1 cellular context compared by ENCODE assay signal in the genomic region with DNA sequence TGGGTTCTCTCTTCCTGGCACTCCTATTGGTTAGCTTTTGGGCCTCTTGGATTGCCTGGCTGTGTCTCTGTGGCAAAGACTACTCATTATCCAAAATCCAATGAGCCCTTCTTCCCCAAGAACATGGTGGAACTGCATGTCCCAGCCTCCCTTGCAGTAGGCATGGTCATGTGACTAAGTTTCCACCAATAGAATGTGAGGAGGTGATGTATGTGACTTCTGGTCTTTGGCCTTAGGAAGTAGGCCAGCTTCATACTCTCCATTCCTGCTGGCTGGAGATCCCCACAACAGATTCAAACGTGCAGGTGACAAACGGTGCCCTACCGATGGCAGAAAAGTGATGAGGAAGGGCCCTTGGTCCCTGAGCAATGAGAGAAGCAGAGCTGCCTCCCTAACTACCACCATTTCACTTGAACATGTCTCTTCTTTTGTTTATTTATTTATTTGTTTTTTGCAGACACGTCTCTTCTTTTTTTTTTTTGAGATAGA.
TF ChIP-seq lines count a peak whose summit lies in the region.

No MANE protein-coding gene starts in this region.

TF ChIP-seq in GM12878, 131 proteins besides CTCF, POLR2A, EP300 and RAD21:
- peak; percentile 61; the same call in 1 of the 2 replicates for TF ChIP-seq EED (IDR thresholded peaks at IDR 0.05; ENCODE audit: low read depth)
- no peak; the same call in 1 of the 2 replicates for TF ChIP-seq NBN (IDR thresholded peaks at IDR 0.05)
- 0 out of 2 replicates have a peak, but pooled peaks have one; percentile 8 for TF ChIP-seq GATAD2B (conservative IDR thresholded peaks at IDR 0.05; ENCODE audit: low read depth)
- TF ChIP-seq MYC (IDR thresholded peaks at IDR 0.05; ENCODE audit: insufficient read depth, insufficient read length, insufficient replicate concordance, low read length, severe bottlenecking) = no peak
- no peak for TF ChIP-seq HDAC6 (IDR thresholded peaks at IDR 0.05; ENCODE audit: unreplicated experiment)
- TF ChIP-seq, protein P1, sequence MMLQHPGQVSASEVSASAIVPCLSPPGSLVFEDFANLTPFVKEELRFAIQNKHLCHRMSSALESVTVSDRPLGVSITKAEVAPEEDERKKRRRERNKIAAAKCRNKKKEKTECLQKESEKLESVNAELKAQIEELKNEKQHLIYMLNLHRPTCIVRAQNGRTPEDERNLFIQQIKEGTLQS (IDR thresholded peaks at IDR 0.05; ENCODE audit: borderline replicate concordance, extremely low read depth, low read depth, low read length) = peak; percentile 76; the same call in 1 of the 2 replicates
- TF ChIP-seq, protein P2, sequence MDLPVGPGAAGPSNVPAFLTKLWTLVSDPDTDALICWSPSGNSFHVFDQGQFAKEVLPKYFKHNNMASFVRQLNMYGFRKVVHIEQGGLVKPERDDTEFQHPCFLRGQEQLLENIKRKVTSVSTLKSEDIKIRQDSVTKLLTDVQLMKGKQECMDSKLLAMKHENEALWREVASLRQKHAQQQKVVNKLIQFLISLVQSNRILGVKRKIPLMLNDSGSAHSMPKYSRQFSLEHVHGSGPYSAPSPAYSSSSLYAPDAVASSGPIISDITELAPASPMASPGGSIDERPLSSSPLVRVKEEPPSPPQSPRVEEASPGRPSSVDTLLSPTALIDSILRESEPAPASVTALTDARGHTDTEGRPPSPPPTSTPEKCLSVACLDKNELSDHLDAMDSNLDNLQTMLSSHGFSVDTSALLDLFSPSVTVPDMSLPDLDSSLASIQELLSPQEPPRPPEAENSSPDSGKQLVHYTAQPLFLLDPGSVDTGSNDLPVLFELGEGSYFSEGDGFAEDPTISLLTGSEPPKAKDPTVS (IDR thresholded peaks at IDR 0.05; ENCODE audit: low read depth, low read length) = no peak
- peak; percentile 49 for TF ChIP-seq IKZF1 (conservative IDR thresholded peaks at IDR 0.05)
- TF ChIP-seq FOS (IDR thresholded peaks at IDR 0.05; ENCODE audit: borderline replicate concordance, extremely low read depth, insufficient read length) = peak; percentile 7
- TF ChIP-seq CREM (IDR thresholded peaks at IDR 0.05; ENCODE audit: low read depth) = peak; percentile 58; the same call in 1 of the 2 replicates
- TF ChIP-seq, protein P3, sequence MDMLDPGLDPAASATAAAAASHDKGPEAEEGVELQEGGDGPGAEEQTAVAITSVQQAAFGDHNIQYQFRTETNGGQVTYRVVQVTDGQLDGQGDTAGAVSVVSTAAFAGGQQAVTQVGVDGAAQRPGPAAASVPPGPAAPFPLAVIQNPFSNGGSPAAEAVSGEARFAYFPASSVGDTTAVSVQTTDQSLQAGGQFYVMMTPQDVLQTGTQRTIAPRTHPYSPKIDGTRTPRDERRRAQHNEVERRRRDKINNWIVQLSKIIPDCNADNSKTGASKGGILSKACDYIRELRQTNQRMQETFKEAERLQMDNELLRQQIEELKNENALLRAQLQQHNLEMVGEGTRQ (IDR thresholded peaks at IDR 0.05; ENCODE audit: borderline replicate concordance, low read depth, low read length) = peak; percentile 79
- TF ChIP-seq, protein P4, sequence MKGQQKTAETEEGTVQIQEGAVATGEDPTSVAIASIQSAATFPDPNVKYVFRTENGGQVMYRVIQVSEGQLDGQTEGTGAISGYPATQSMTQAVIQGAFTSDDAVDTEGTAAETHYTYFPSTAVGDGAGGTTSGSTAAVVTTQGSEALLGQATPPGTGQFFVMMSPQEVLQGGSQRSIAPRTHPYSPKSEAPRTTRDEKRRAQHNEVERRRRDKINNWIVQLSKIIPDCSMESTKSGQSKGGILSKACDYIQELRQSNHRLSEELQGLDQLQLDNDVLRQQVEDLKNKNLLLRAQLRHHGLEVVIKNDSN (IDR thresholded peaks at IDR 0.05; ENCODE audit: borderline replicate concordance, extremely low read length, insufficient read depth, low read depth, low read length) = peak; percentile 86
- TF ChIP-seq, protein P5, sequence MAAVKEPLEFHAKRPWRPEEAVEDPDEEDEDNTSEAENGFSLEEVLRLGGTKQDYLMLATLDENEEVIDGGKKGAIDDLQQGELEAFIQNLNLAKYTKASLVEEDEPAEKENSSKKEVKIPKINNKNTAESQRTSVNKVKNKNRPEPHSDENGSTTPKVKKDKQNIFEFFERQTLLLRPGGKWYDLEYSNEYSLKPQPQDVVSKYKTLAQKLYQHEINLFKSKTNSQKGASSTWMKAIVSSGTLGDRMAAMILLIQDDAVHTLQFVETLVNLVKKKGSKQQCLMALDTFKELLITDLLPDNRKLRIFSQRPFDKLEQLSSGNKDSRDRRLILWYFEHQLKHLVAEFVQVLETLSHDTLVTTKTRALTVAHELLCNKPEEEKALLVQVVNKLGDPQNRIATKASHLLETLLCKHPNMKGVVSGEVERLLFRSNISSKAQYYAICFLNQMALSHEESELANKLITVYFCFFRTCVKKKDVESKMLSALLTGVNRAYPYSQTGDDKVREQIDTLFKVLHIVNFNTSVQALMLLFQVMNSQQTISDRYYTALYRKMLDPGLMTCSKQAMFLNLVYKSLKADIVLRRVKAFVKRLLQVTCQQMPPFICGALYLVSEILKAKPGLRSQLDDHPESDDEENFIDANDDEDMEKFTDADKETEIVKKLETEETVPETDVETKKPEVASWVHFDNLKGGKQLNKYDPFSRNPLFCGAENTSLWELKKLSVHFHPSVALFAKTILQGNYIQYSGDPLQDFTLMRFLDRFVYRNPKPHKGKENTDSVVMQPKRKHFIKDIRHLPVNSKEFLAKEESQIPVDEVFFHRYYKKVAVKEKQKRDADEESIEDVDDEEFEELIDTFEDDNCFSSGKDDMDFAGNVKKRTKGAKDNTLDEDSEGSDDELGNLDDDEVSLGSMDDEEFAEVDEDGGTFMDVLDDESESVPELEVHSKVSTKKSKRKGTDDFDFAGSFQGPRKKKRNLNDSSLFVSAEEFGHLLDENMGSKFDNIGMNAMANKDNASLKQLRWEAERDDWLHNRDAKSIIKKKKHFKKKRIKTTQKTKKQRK (IDR thresholded peaks at IDR 0.05; ENCODE audit: low read depth, low read length) = no peak
- peak; percentile 97 for TF ChIP-seq RAD51 (IDR thresholded peaks at IDR 0.05)
- peak; percentile 66; the same call in 1 of the 2 replicates for TF ChIP-seq NR2C1 (IDR thresholded peaks at IDR 0.05)
- 0 out of 2 replicates have a peak, but pooled peaks have one; percentile 50 for TF ChIP-seq HDGF (IDR thresholded peaks at IDR 0.05)
- TF ChIP-seq, protein P6, sequence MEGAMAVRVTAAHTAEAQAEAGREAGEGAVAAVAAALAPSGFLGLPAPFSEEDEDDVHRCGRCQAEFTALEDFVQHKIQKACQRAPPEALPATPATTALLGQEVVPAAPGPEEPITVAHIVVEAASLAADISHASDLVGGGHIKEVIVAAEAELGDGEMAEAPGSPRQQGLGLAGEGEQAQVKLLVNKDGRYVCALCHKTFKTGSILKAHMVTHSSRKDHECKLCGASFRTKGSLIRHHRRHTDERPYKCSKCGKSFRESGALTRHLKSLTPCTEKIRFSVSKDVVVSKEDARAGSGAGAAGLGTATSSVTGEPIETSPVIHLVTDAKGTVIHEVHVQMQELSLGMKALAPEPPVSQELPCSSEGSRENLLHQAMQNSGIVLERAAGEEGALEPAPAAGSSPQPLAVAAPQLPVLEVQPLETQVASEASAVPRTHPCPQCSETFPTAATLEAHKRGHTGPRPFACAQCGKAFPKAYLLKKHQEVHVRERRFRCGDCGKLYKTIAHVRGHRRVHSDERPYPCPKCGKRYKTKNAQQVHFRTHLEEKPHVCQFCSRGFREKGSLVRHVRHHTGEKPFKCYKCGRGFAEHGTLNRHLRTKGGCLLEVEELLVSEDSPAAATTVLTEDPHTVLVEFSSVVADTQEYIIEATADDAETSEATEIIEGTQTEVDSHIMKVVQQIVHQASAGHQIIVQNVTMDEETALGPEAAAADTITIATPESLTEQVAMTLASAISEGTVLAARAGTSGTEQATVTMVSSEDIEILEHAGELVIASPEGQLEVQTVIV (IDR thresholded peaks at IDR 0.05; ENCODE audit: borderline replicate concordance, partially characterized antibody) = no peak
- peak; percentile 66; the same call in 1 of the 2 replicates for TF ChIP-seq CREB1 (IDR thresholded peaks at IDR 0.05; ENCODE audit: low read depth)
- no peak for TF ChIP-seq SMC3 (IDR thresholded peaks at IDR 0.05; ENCODE audit: borderline replicate concordance, low read length)
- TF ChIP-seq, protein P7, sequence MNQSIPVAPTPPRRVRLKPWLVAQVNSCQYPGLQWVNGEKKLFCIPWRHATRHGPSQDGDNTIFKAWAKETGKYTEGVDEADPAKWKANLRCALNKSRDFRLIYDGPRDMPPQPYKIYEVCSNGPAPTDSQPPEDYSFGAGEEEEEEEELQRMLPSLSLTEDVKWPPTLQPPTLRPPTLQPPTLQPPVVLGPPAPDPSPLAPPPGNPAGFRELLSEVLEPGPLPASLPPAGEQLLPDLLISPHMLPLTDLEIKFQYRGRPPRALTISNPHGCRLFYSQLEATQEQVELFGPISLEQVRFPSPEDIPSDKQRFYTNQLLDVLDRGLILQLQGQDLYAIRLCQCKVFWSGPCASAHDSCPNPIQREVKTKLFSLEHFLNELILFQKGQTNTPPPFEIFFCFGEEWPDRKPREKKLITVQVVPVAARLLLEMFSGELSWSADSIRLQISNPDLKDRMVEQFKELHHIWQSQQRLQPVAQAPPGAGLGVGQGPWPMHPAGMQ (IDR thresholded peaks at IDR 0.05; ENCODE audit: borderline replicate concordance) = no peak
- no peak for TF ChIP-seq NR2C2 (IDR thresholded peaks at IDR 0.05; ENCODE audit: borderline replicate concordance, control insufficient read depth, insufficient read length, low read depth)
- TF ChIP-seq BACH1 (IDR thresholded peaks at IDR 0.05; ENCODE audit: borderline replicate concordance) = no peak
- peak; percentile 80 for TF ChIP-seq SIX5 (IDR thresholded peaks at IDR 0.05; ENCODE audit: low read depth, low read length, severe bottlenecking)
- TF ChIP-seq, protein P8, sequence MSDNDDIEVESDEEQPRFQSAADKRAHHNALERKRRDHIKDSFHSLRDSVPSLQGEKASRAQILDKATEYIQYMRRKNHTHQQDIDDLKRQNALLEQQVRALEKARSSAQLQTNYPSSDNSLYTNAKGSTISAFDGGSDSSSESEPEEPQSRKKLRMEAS (IDR thresholded peaks at IDR 0.05; ENCODE audit: low read depth, low read length) = no peak
- TF ChIP-seq SMARCA5 (IDR thresholded peaks at IDR 0.05) = peak; percentile 54; the same call in 1 of the 2 replicates
- no peak for TF ChIP-seq PML (IDR thresholded peaks at IDR 0.05; ENCODE audit: low read length)
- TF ChIP-seq, protein P9, sequence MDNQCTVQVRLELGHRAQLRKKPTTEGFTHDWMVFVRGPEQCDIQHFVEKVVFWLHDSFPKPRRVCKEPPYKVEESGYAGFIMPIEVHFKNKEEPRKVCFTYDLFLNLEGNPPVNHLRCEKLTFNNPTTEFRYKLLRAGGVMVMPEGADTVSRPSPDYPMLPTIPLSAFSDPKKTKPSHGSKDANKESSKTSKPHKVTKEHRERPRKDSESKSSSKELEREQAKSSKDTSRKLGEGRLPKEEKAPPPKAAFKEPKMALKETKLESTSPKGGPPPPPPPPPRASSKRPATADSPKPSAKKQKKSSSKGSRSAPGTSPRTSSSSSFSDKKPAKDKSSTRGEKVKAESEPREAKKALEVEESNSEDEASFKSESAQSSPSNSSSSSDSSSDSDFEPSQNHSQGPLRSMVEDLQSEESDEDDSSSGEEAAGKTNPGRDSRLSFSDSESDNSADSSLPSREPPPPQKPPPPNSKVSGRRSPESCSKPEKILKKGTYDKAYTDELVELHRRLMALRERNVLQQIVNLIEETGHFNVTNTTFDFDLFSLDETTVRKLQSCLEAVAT (IDR thresholded peaks at IDR 0.05) = peak; percentile 70
- TF ChIP-seq JUND (IDR thresholded peaks at IDR 0.05; ENCODE audit: low read depth, low read length) = no peak
- TF ChIP-seq CHD4 (IDR thresholded peaks at IDR 0.05) = no peak
- no peak for TF ChIP-seq IKZF2 (IDR thresholded peaks at IDR 0.05)
- peak; percentile 44 for TF ChIP-seq SP1 (IDR thresholded peaks at IDR 0.05; ENCODE audit: low read depth, low read length)
- no peak for TF ChIP-seq NFIC (IDR thresholded peaks at IDR 0.05; ENCODE audit: low read depth, low read length)
- TF ChIP-seq, protein P10, sequence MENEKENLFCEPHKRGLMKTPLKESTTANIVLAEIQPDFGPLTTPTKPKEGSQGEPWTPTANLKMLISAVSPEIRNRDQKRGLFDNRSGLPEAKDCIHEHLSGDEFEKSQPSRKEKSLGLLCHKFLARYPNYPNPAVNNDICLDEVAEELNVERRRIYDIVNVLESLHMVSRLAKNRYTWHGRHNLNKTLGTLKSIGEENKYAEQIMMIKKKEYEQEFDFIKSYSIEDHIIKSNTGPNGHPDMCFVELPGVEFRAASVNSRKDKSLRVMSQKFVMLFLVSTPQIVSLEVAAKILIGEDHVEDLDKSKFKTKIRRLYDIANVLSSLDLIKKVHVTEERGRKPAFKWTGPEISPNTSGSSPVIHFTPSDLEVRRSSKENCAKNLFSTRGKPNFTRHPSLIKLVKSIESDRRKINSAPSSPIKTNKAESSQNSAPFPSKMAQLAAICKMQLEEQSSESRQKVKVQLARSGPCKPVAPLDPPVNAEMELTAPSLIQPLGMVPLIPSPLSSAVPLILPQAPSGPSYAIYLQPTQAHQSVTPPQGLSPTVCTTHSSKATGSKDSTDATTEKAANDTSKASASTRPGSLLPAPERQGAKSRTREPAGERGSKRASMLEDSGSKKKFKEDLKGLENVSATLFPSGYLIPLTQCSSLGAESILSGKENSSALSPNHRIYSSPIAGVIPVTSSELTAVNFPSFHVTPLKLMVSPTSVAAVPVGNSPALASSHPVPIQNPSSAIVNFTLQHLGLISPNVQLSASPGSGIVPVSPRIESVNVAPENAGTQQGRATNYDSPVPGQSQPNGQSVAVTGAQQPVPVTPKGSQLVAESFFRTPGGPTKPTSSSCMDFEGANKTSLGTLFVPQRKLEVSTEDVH (IDR thresholded peaks at IDR 0.05; ENCODE audit: low read depth, partially characterized antibody) = no peak
- TF ChIP-seq ZNF207 (IDR thresholded peaks at IDR 0.05; ENCODE audit: borderline replicate concordance) = peak; percentile 31; the same call in 1 of the 2 replicates
- TF ChIP-seq YY1 (IDR thresholded peaks at IDR 0.05; ENCODE audit: low read depth, low read length) = peak; percentile 86
- TF ChIP-seq, protein P11, sequence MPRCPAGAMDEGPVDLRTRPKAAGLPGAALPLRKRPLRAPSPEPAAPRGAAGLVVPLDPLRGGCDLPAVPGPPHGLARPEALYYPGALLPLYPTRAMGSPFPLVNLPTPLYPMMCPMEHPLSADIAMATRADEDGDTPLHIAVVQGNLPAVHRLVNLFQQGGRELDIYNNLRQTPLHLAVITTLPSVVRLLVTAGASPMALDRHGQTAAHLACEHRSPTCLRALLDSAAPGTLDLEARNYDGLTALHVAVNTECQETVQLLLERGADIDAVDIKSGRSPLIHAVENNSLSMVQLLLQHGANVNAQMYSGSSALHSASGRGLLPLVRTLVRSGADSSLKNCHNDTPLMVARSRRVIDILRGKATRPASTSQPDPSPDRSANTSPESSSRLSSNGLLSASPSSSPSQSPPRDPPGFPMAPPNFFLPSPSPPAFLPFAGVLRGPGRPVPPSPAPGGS (IDR thresholded peaks at IDR 0.05; ENCODE audit: borderline replicate concordance, insufficient read depth, low read depth, low read length, poor library complexity, severe bottlenecking) = no peak
- TF ChIP-seq ATF7 (IDR thresholded peaks at IDR 0.05; ENCODE audit: low read depth) = peak; percentile 45; the same call in 1 of the 2 replicates
- no peak for TF ChIP-seq CBX3 (IDR thresholded peaks at IDR 0.05; ENCODE audit: borderline replicate concordance, low read depth)
- no peak for TF ChIP-seq POLR2AphosphoS5 (IDR thresholded peaks at IDR 0.05; ENCODE audit: low read length)
- TF ChIP-seq BHLHE40 (IDR thresholded peaks at IDR 0.05; ENCODE audit: borderline replicate concordance in 1 of 2, low read depth in 2 of 2, low read length in 1 of 2) = peak; percentile 62 to 79; a peak in 3 of 4 replicates
- peak; percentile 85 for TF ChIP-seq HCFC1 (IDR thresholded peaks at IDR 0.05; ENCODE audit: low read length)
